In genomic region chr1:35463232-35463631, GRCh38 we compare ENCODE assay signal across 28 cellular contexts.
"Had no signal": no experiment of that assay in that cellular context is flagged by ENCODE, and none has a peak within 500 bp of the region (broad histone marks: within the 10 kb centered on the region; RNA-seq: fewer than 3 reads in every experiment).

No MANE protein-coding gene starts in this region.

- ATAC-seq: activated CD8-positive, alpha-beta memory T cell treated with anti-CD3 and anti-CD28 coated beads, Interleukin-2, amount 10 ng/mL, durations not matched to agents 7 days and 5 days; activated CD8-positive, alpha-beta T cell treated with anti-CD3 and anti-CD28 coated beads, Interleukin-2, amount 10 ng/mL, durations not matched to agents 7 days and 5 days; body of pancreas; effector memory CD8-positive, alpha-beta T cell; stimulated activated memory B cell treated with anti-CD40 and anti-IgM and Interleukin-4, amounts not matched to agents 10 μg/mL and 1 μg/mL and 100 μg/mL, for 72 hours; stimulated activated naive CD8-positive, alpha-beta T cell treated with anti-CD3 and anti-CD28 coated beads, Interleukin-15, amount 100 ng/mL, for 72 hours had no signal

- H3K27me3 ChIP-seq: adrenal gland, body of pancreas, cardiac muscle cell, dorsolateral prefrontal cortex, ovary, sigmoid colon, upper lobe of left lung, vagina had no signal

- H3K27me3 Mint-ChIP-seq: activated CD4-positive, alpha-beta T cell treated with anti-CD3 and anti-CD28 coated beads, Interleukin-2, amount 10 ng/mL, durations not matched to agents 7 days and 5 days; activated CD8-positive, alpha-beta memory T cell treated with anti-CD3 and anti-CD28 coated beads, Interleukin-2, amount 10 ng/mL, durations not matched to agents 7 days and 5 days; activated naive CD8-positive, alpha-beta T cell treated with anti-CD3 and anti-CD28 coated beads for 36 hours; effector memory CD8-positive, alpha-beta T cell; progenitor cell of endocrine pancreas; stimulated activated memory B cell treated with anti-CD40 and anti-IgM and Interleukin-4, amounts not matched to agents 10 μg/mL and 1 μg/mL and 100 μg/mL, for 72 hours; stimulated activated naive CD8-positive, alpha-beta T cell treated with anti-CD3 and anti-CD28 coated beads, Interleukin-15, amount 100 ng/mL, for 72 hours had no signal

- H3K4me3 ChIP-seq: adrenal gland, body of pancreas, cardiac muscle cell, coronary artery, dorsolateral prefrontal cortex, left ventricle myocardium inferior, ovary, sigmoid colon, upper lobe of left lung, vagina had no signal

- H3K4me1 Mint-ChIP-seq: stimulated activated memory B cell treated with anti-CD40 and anti-IgM and Interleukin-4, amounts not matched to agents 10 μg/mL and 1 μg/mL and 100 μg/mL, for 72 hours had no signal

- H3K36me3 ChIP-seq: ovary had no signal

- DNase-seq: activated CD4-positive, alpha-beta T cell treated with anti-CD3 and anti-CD28 coated beads for 1 hour; activated CD4-positive, alpha-beta T cell treated with anti-CD3 and anti-CD28 coated beads, Interleukin-2, amount 10 ng/mL, durations not matched to agents 7 days and 5 days; activated CD8-positive, alpha-beta memory T cell treated with anti-CD3 and anti-CD28 coated beads, Interleukin-2, amount 10 ng/mL, durations not matched to agents 7 days and 5 days; activated CD8-positive, alpha-beta T cell treated with anti-CD3 and anti-CD28 coated beads, Interleukin-2, amount 10 ng/mL, durations not matched to agents 7 days and 5 days; activated effector memory CD4-positive, alpha-beta T cell treated with anti-CD3 and anti-CD28 coated beads, Interleukin-2, amount 50 U/mL, for 16 hours; activated naive CD4-positive, alpha-beta T cell treated with anti-CD3 and anti-CD28 coated beads for 36 hours; activated naive CD8-positive, alpha-beta T cell treated with anti-CD3 and anti-CD28 coated beads for 36 hours; adrenal gland; aorta; body of pancreas; dorsolateral prefrontal cortex; effector memory CD8-positive, alpha-beta T cell; foreskin melanocyte; left ventricle myocardium inferior; mammary epithelial cell; ovary; sigmoid colon; small intestine; stimulated activated CD4-positive, alpha-beta T cell treated with anti-CD3 and anti-CD28 coated beads, Interleukin-4, amount 100 ng/mL, for 24 hours; stimulated activated naive CD8-positive, alpha-beta T cell treated with anti-CD3 and anti-CD28 coated beads, Interleukin-15, amount 100 ng/mL, for 72 hours; substantia nigra; T-helper 2 cell; upper lobe of left lung had no signal

- H3K4me3 Mint-ChIP-seq: activated CD4-positive, alpha-beta T cell treated with anti-CD3 and anti-CD28 coated beads, Interleukin-2, amount 10 ng/mL, durations not matched to agents 7 days and 5 days; activated CD8-positive, alpha-beta memory T cell treated with anti-CD3 and anti-CD28 coated beads, Interleukin-2, amount 10 ng/mL, durations not matched to agents 7 days and 5 days; activated CD8-positive, alpha-beta T cell treated with anti-CD3 and anti-CD28 coated beads, Interleukin-2, amount 10 ng/mL, durations not matched to agents 7 days and 5 days; activated naive CD4-positive, alpha-beta T cell treated with anti-CD3 and anti-CD28 coated beads for 36 hours; activated naive CD8-positive, alpha-beta T cell treated with anti-CD3 and anti-CD28 coated beads for 36 hours; effector memory CD8-positive, alpha-beta T cell; stimulated activated memory B cell treated with anti-CD40 and anti-IgM and Interleukin-4, amounts not matched to agents 10 μg/mL and 1 μg/mL and 100 μg/mL, for 72 hours had no signal

- H3K9me3 Mint-ChIP-seq: activated naive CD8-positive, alpha-beta T cell treated with anti-CD3 and anti-CD28 coated beads for 36 hours; effector memory CD8-positive, alpha-beta T cell had no signal

- H3K4me1 ChIP-seq: body of pancreas, sigmoid colon, upper lobe of left lung, vagina had no signal

- H3K27ac ChIP-seq: adrenal gland, body of pancreas, cardiac muscle cell, coronary artery, dorsolateral prefrontal cortex, left ventricle myocardium inferior, ovary, sigmoid colon, upper lobe of left lung, vagina had no signal

- H3K9me3 ChIP-seq: adrenal gland, body of pancreas, sigmoid colon, upper lobe of left lung, vagina had no signal

- H3K27ac Mint-ChIP-seq: activated CD8-positive, alpha-beta T cell treated with anti-CD3 and anti-CD28 coated beads, Interleukin-2, amount 10 ng/mL, durations not matched to agents 7 days and 5 days; progenitor cell of endocrine pancreas had no signal
